ENCODE assay signal across 9 cellular contexts in the genomic region with DNA sequence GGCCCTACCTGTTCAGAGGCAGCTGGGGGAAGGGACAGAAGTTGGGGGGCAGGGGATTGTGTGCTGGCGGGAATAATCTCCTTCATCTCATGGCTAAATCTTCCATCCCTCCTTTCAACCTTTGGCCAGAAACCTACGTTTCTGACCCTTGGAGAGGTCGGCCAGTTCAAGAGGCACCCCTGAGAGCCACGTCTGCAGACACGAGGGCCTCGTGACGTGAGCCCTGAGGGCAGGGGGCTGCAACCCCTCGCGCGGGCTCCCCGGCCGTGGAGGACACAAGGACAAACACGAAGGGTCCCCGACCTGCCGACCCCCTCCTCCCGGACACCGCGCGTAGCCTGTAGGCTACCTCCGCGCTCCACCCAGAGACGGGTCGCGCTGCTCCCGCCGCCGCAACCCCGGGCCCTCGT. TPM values are rescaled to one million over a fixed set of nuclear protein-coding genes. Genes with fewer than 3 reads are reported as not detected.
DNase-seq lines count a peak whose midpoint lies in the region; ATAC-seq and TF ChIP-seq lines count a peak whose summit lies in the region.
"Had no signal": no experiment of that assay in that cellular context is flagged by ENCODE, and none has a peak within 500 bp of the region (broad histone marks: within the 10 kb centered on the region; RNA-seq: fewer than 3 reads in every experiment).

No MANE protein-coding gene starts in this region.

- no peak for TF ChIP-seq POLR2A in HCT116 (IDR thresholded peaks at IDR 0.05; ENCODE audit: borderline replicate concordance, extremely low read depth, insufficient read depth, insufficient read length)

- H3K4me1 Mint-ChIP-seq in Caco-2 (ENCODE audit: low read depth, unreplicated experiment) = peaks cover 12% of the 10 kb centered on the region
- H3K4me1 Mint-ChIP-seq in T-helper 17 cell = peaks cover 30% of the 10 kb centered on the region

- H3K27ac ChIP-seq in HCT116 (ENCODE audit: low read depth, low read length) = peak overlapping the region; percentile 97
- H3K27ac ChIP-seq in foreskin keratinocyte = peak overlapping the region; percentile 87
- H3K27ac ChIP-seq in rectal smooth muscle tissue (ENCODE audit: low read depth, low read length) = peak overlapping the region; percentile 99

- no peak for DNase-seq in Caco-2
- no peak for DNase-seq in HCT116 (ENCODE audit: low read depth, low spot score)
- no peak for DNase-seq in T-helper 17 cell
- DNase-seq in foreskin keratinocyte = no peak
- no peak for DNase-seq in HuH-7 (ENCODE audit: low spot score)
- no peak for DNase-seq in T-helper 9 cell
- no peak for DNase-seq in NOMO-1 (lab: John Stamatoyannopoulos, UW; ENCODE audit: unreplicated experiment in 2 of 2)

- TF ChIP-seq CTCF in Caco-2 (IDR thresholded peaks at IDR 0.05; ENCODE audit: insufficient read depth in 1 of 2, low read depth in 1 of 2, low read length in 1 of 2, severe bottlenecking in 1 of 2, unreplicated experiment in 1 of 2) = no peak
- no peak for TF ChIP-seq CTCF in HCT116 (IDR thresholded peaks at IDR 0.05 in 2 of 3, conservative IDR thresholded peaks at IDR 0.05 in 1 of 3; ENCODE audit: borderline replicate concordance in 1 of 3, insufficient read depth in 1 of 3, low read depth in 2 of 3, low read length in 2 of 3)
- no peak for TF ChIP-seq CTCF in foreskin keratinocyte (conservative IDR thresholded peaks at IDR 0.05)

- POLR2A ChIA-PET in Caco-2 (lab: Charles Lee) (interaction anchor here (0.6 to 1.0 kb wide), 2 partner anchors 24 to 82 kb away, joined by 3 to 6 read pairs; partner anchors contain the start of gene ZNF497), HCT116 (lab: Charles Lee) (interaction anchor here (1.5 kb wide), 1 partner anchor 24 kb away, joined by 4 read pairs; the partner anchor contains the start of gene ZNF497)

- H3K36me3 Mint-ChIP-seq in Caco-2 (ENCODE audit: insufficient read depth, unreplicated experiment) = peaks cover 58% of the 10 kb centered on the region
- H3K36me3 Mint-ChIP-seq in T-helper 17 cell (ENCODE audit: low read depth) = peaks cover 2% of the 10 kb centered on the region

- intact Hi-C loops in Caco-2 (cut with micrococcal nuclease; ENCODE audit: unreplicated experiment) = loop anchor here (2.0 kb wide), 2 partner anchors 113 to 133 kb away; partner anchors contain the start of gene ZBTB45
- intact Hi-C loops in HCT116 (cut with micrococcal nuclease) = no loop called here

- peaks cover 65% of the 10 kb centered on the region for H3K79me2 ChIP-seq in HCT116 (ENCODE audit: insufficient read depth, low read length)

- H3K27me3 Mint-ChIP-seq in Caco-2 (ENCODE audit: insufficient read depth, unreplicated experiment) (no peaks in the 10 kb centered on the region), T-helper 17 cell (no peaks in the 10 kb centered on the region)

- BruUV-seq in Caco-2 (replicated peaks; lab: Mats Ljungman, UMichigan) = TSS peak; percentile 72
- BruUV-seq in HCT116 (replicated peaks; lab: Mats Ljungman, UMichigan) = no TSS peak

- H4K20me1 ChIP-seq in HCT116 (ENCODE audit: insufficient read depth) = peaks cover 28% of the 10 kb centered on the region; the same call in 1 of the 2 replicates

- no peak overlapping the region for H2AFZ ChIP-seq in HCT116 (ENCODE audit: low read depth, low read length, poor library complexity, severe bottlenecking)

- no peaks in the 10 kb centered on the region for H3K9me3 Mint-ChIP-seq in Caco-2 (ENCODE audit: unreplicated experiment)

- H3K4me2 ChIP-seq in HCT116 (ENCODE audit: low read length) = peak overlapping the region; percentile 94

- peaks cover 18% of the 10 kb centered on the region for H3K4me1 ChIP-seq in Caco-2
- peaks cover 23 to 50% of the 10 kb centered on the region in 2 experiments for H3K4me1 ChIP-seq in HCT116 (ENCODE audit: control insufficient read depth in 1 of 2, insufficient read depth in 2 of 2, low read length in 2 of 2)
- H3K4me1 ChIP-seq in foreskin keratinocyte = no peaks in the 10 kb centered on the region
- peaks cover 17% of the 10 kb centered on the region for H3K4me1 ChIP-seq in rectal smooth muscle tissue (ENCODE audit: control insufficient read depth, insufficient read depth, low read length)

- H3K27me3 ChIP-seq in Caco-2 (replicated peaks; ENCODE audit: control insufficient read depth, insufficient read depth, low read length) = no peaks in the 10 kb centered on the region
- no peaks in the 10 kb centered on the region for H3K27me3 ChIP-seq in HCT116 (ENCODE audit: insufficient read depth, low read length)
- no peaks in the 10 kb centered on the region for H3K27me3 ChIP-seq in foreskin keratinocyte
- no peaks in the 10 kb centered on the region for H3K27me3 ChIP-seq in rectal smooth muscle tissue (ENCODE audit: control insufficient read depth, insufficient read depth, low read length)

- H3K4me3 Mint-ChIP-seq in Caco-2 (ENCODE audit: unreplicated experiment) (peak overlapping the region; percentile 85), T-helper 17 cell (peak overlapping the region; percentile 90)

- H3K9me2 ChIP-seq in HCT116 (ENCODE audit: insufficient read depth) = no peaks in the 10 kb centered on the region

- TF ChIP-seq RAD21 in HCT116 (IDR thresholded peaks at IDR 0.05; ENCODE audit: low read depth) = no peak

- ATAC-seq in HCT116 (peak; percentile 19), T-helper 17 cell (no peak), foreskin keratinocyte (no peak)

- H3K36me3 ChIP-seq in Caco-2 (ENCODE audit: control insufficient read depth, insufficient read depth, low read length) (peaks cover 1% of the 10 kb centered on the region; the same call in 1 of the 2 replicates), HCT116 (ENCODE audit: control insufficient read depth in 1 of 2, insufficient read depth in 2 of 2, low read length in 2 of 2) (peaks cover 17 to 36% of the 10 kb centered on the region in 2 experiments; a peak in 3 of 4 replicates), rectal smooth muscle tissue (ENCODE audit: control insufficient read depth, insufficient read depth, low read length) (peaks cover 5% of the 10 kb centered on the region)

- H3K9ac ChIP-seq in HCT116 (ENCODE audit: low read length) = peak overlapping the region; percentile 100
- peak overlapping the region; percentile 97 for H3K9ac ChIP-seq in rectal smooth muscle tissue (ENCODE audit: low read length)

- H3K4me3 ChIP-seq in Caco-2 (ENCODE audit: low read depth, low read length) = peak overlapping the region; percentile 79
- H3K4me3 ChIP-seq in HCT116 (replicated peaks in 1 of 2; ENCODE audit: low read depth in 1 of 2, low read length in 2 of 2) = peak overlapping the region; percentile 62 to 96
- peak overlapping the region; percentile 98 for H3K4me3 ChIP-seq in rectal smooth muscle tissue (ENCODE audit: low read length)

- RAD21 ChIA-PET in HCT116 (lab: Charles Lee; ENCODE audit: low non-redundant PET in 1 of 2, low total read pairs in 2 of 2, uncharacterized antibody in 2 of 2, unreplicated experiment in 2 of 2) = no interaction called here

- H3K9me3 ChIP-seq in Caco-2 (no peaks in the 10 kb centered on the region), HCT116 (ENCODE audit: control insufficient read depth in 1 of 2, insufficient read depth in 1 of 2, low read depth in 1 of 2, low read length in 2 of 2) (no peaks in the 10 kb centered on the region), T-helper 17 cell (ENCODE audit: control insufficient read depth, low read length, poor library complexity, severe bottlenecking) (no peaks in the 10 kb centered on the region)

- CTCF ChIA-PET in Caco-2 (lab: Charles Lee) (no interaction called here), HCT116 (lab: Charles Lee) (no interaction called here)

- H3K27ac Mint-ChIP-seq in Caco-2 (ENCODE audit: unreplicated experiment) (peak overlapping the region; percentile 96), T-helper 17 cell (peak overlapping the region; percentile 95)

TF ChIP-seq in HCT116, 20 proteins besides CTCF, POLR2A, EP300 and RAD21:
- no peak for TF ChIP-seq SRF (IDR thresholded peaks at IDR 0.05; ENCODE audit: low read depth)
- TF ChIP-seq MAX (IDR thresholded peaks at IDR 0.05) = no peak
- no peak for TF ChIP-seq CEBPB (IDR thresholded peaks at IDR 0.05; ENCODE audit: low read depth)
- no peak for TF ChIP-seq YY1 (IDR thresholded peaks at IDR 0.05; ENCODE audit: extremely low read depth, insufficient replicate concordance, low read depth, low read length)
- no peak for TF ChIP-seq CBX3 (IDR thresholded peaks at IDR 0.05; ENCODE audit: low read depth)
- TF ChIP-seq, protein P1, sequence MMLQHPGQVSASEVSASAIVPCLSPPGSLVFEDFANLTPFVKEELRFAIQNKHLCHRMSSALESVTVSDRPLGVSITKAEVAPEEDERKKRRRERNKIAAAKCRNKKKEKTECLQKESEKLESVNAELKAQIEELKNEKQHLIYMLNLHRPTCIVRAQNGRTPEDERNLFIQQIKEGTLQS (IDR thresholded peaks at IDR 0.05) = no peak
- no peak for TF ChIP-seq EGR1 (IDR thresholded peaks at IDR 0.05; ENCODE audit: low read depth)

RNA-seq across cellular contexts. Expression of gene RPS5, which starts 0.9 kb away (rescaled TPM):
- total RNA-seq in Caco-2 (2022) = 1,436 and 1,611 TPM in 2 replicates
- total RNA-seq in HCT116 (2021; ENCODE audit: unreplicated experiment) = 1,982 TPM
- polyA plus RNA-seq in HCT116 (2012) = 4,316 and 4,936 TPM in 2 replicates
- 1,000 to 10,000 TPM; 1,065 to 1,239 TPM for total RNA-seq in T-helper 17 cell
- 1,574 and 1,581 TPM in 2 replicates for total RNA-seq in foreskin keratinocyte
- polyA plus RNA-seq in foreskin keratinocyte = 2,220 and 2,246 TPM in 2 replicates

RNA-seq across cellular contexts. Expression of gene ZNF837, which starts 5.3 kb away (rescaled TPM):
- total RNA-seq in Caco-2 (2022) (2.2 and 2.3 TPM in 2 replicates), HCT116 (2021; ENCODE audit: unreplicated experiment) (3.2 TPM), T-helper 17 cell (1 to 10 TPM; 1.2 to 1.6 TPM), foreskin keratinocyte (0.78 and 1.2 TPM in 2 replicates)
- polyA plus RNA-seq in HCT116 (2012) = 2.0 and 2.1 TPM in 2 replicates
- polyA plus RNA-seq in foreskin keratinocyte = 0.82 and 1.2 TPM in 2 replicates

RNA-seq across cellular contexts. Expression of gene RNF225, which starts 9.3 kb away (rescaled TPM):
- total RNA-seq in Caco-2 (2022) (0.73 and 1.3 TPM in 2 replicates), HCT116 (2021; ENCODE audit: unreplicated experiment) (1.2 TPM), T-helper 17 cell (not detected), foreskin keratinocyte (0.11 and 0.24 TPM in 2 replicates)
- polyA plus RNA-seq in HCT116 (2012) = not detected in 2 replicates
- polyA plus RNA-seq in foreskin keratinocyte = not detected in 2 replicates
- total RNA-seq: NCI-H460 had no signal

RNA-seq across cellular contexts. Expression of gene ZNF584, which starts 22.3 kb away (rescaled TPM):
- total RNA-seq in Caco-2 (2022) (4.9 and 5.7 TPM in 2 replicates), HCT116 (2021; ENCODE audit: unreplicated experiment) (25.8 TPM), T-helper 17 cell (1 to 10 TPM; 3.0 to 5.4 TPM), foreskin keratinocyte (14.5 and 15.5 TPM in 2 replicates)
- polyA plus RNA-seq in HCT116 (2012) = 13.1 and 13.5 TPM in 2 replicates
- polyA plus RNA-seq in foreskin keratinocyte = 7.7 and 8.9 TPM in 2 replicates

RNA-seq across cellular contexts. Expression of gene ZNF497, which starts 23.6 kb away (rescaled TPM):
- total RNA-seq in Caco-2 (2022) (1.6 and 1.7 TPM in 2 replicates), HCT116 (2021; ENCODE audit: unreplicated experiment) (5.1 TPM), T-helper 17 cell (1 to 10 TPM in 1 of 2 donors, under 1 TPM in 1; 0.55 to 1.6 TPM), foreskin keratinocyte (0.28 and 0.41 TPM in 2 replicates)
- 2.1 and 2.2 TPM in 2 replicates for polyA plus RNA-seq in HCT116 (2012)
- polyA plus RNA-seq in foreskin keratinocyte = 0.33 and 0.43 TPM in 2 replicates
